In the genomic region with DNA sequence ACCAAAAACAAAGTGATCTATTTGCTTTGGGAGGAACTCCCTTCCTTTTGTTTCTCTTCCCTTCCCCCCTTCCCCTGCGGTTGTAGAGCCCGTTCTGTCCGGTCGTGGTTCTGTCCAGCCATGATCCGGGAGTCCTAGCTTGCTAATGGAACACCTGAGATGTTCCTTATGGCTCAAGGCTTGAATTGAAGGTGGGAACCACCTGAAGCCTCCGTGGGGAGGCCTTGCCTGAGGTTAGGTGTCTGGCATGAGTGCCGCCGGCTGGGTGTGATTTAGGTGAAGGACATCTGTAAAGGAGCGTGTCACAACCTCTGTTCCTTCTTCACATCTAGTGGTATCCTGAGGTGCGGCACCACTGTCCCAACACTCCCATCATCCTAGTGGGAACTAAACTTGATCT, we compare ENCODE assay signal across 14 cellular contexts.
"Had no signal": no experiment of that assay in that cellular context is flagged by ENCODE, and none has a peak within 500 bp of the region (broad histone marks: within the 10 kb centered on the region; RNA-seq: fewer than 3 reads in every experiment).

No MANE protein-coding gene starts in this region.

- H3K27ac Mint-ChIP-seq: stimulated activated naive CD8-positive, alpha-beta T cell treated with anti-CD3 and anti-CD28 coated beads, Interleukin-15, Interleukin-2, amounts not matched to agents 100 ng/mL and 50 ng/mL, for 24 hours had no signal

- H3K27me3 ChIP-seq: gastroesophageal sphincter, right lobe of liver, upper lobe of right lung had no signal

- H3K4me3 ChIP-seq: gastroesophageal sphincter, lung, psoas muscle, right lobe of liver, smooth muscle cell, upper lobe of right lung had no signal

- ATAC-seq: activated naive CD4-positive, alpha-beta T cell treated with anti-CD3 and anti-CD28 coated beads, Interleukin-2, amount 50 U/mL, for 72 hours; activated T-cell treated with anti-CD3 and anti-CD28 coated beads, Interleukin-2, amount 50 U/mL, for 4 hours; effector memory CD8-positive, alpha-beta T cell; gastroesophageal sphincter; left colon; psoas muscle; upper lobe of right lung had no signal

- H3K9me3 ChIP-seq: gastroesophageal sphincter, psoas muscle, right lobe of liver, upper lobe of right lung had no signal

- H3K27me3 Mint-ChIP-seq: effector memory CD8-positive, alpha-beta T cell; stimulated activated naive CD8-positive, alpha-beta T cell treated with anti-CD3 and anti-CD28 coated beads, Interleukin-15, Interleukin-2, amounts not matched to agents 100 ng/mL and 50 ng/mL, for 24 hours had no signal

- H3K27ac ChIP-seq: gastroesophageal sphincter, psoas muscle, right lobe of liver, upper lobe of right lung had no signal

- H3K4me3 Mint-ChIP-seq: activated T-cell treated with anti-CD3 and anti-CD28 coated beads, Interleukin-2, amount 50 U/mL, for 4 hours; effector memory CD8-positive, alpha-beta T cell; stimulated activated naive CD8-positive, alpha-beta T cell treated with anti-CD3 and anti-CD28 coated beads, Interleukin-15, Interleukin-2, amounts not matched to agents 100 ng/mL and 50 ng/mL, for 24 hours had no signal

- DNase-seq: activated effector memory CD4-positive, alpha-beta T cell treated with anti-CD3 and anti-CD28 coated beads, Interleukin-2, amount 50 U/mL, for 16 hours; activated T-cell treated with anti-CD3 and anti-CD28 coated beads, Interleukin-2, amount 50 U/mL, for 4 hours; central memory CD4-positive, alpha-beta T cell; effector memory CD8-positive, alpha-beta T cell; left colon; occipital lobe; psoas muscle; right lobe of liver; upper lobe of right lung had no signal

- H3K9me3 Mint-ChIP-seq: activated naive CD4-positive, alpha-beta T cell treated with anti-CD3 and anti-CD28 coated beads, Interleukin-2, amount 50 U/mL, for 72 hours; activated T-cell treated with anti-CD3 and anti-CD28 coated beads, Interleukin-2, amount 50 U/mL, for 4 hours; effector memory CD8-positive, alpha-beta T cell; stimulated activated naive CD8-positive, alpha-beta T cell treated with anti-CD3 and anti-CD28 coated beads, Interleukin-15, Interleukin-2, amounts not matched to agents 100 ng/mL and 50 ng/mL, for 24 hours had no signal
